ENCODE assay signal across 8 cellular contexts in genomic region chr13:110799246-110800236, GRCh38.
DNase-seq lines count a peak whose midpoint lies in the region; ATAC-seq and TF ChIP-seq lines count a peak whose summit lies in the region.

No MANE protein-coding gene starts in this region.

- no peaks in the 10 kb centered on the region for H3K36me3 Mint-ChIP-seq in activated T-helper 17 cell treated with anti-CD3 and anti-CD28 coated beads, Interleukin-2, amount 50 U/mL, for 72 hours (ENCODE audit: low read depth)
- no peaks in the 10 kb centered on the region for H3K36me3 Mint-ChIP-seq in WTC11
- H3K36me3 Mint-ChIP-seq in Calu3 (ENCODE audit: insufficient read depth, unreplicated experiment), result no peaks in the 10 kb centered on the region

- no peaks in the 10 kb centered on the region for H3K4me1 Mint-ChIP-seq in activated T-helper 17 cell treated with anti-CD3 and anti-CD28 coated beads, Interleukin-2, amount 50 U/mL, for 72 hours
- H3K4me1 Mint-ChIP-seq in WTC11 (peaks cover 30% of the 10 kb centered on the region), Calu3 (ENCODE audit: low read depth, unreplicated experiment) (no peaks in the 10 kb centered on the region)

- WGBS in heart right ventricle, 2 donors, result 45 to 55% methylated on average over 30 of the region's 30 CpGs
- 21 to 37% (median 21%) methylated on average over 30 of the region's 30 CpGs for WGBS in psoas muscle, 3 donors

- no peak overlapping the region for H3K9ac ChIP-seq in MM.1S (ENCODE audit: low read length)

- H3K4me2 ChIP-seq in MM.1S (ENCODE audit: low read depth, low read length), result no peak overlapping the region

- TF ChIP-seq CTCF in heart right ventricle (IDR thresholded peaks at IDR 0.05), result no peak
- TF ChIP-seq CTCF in psoas muscle (IDR thresholded peaks at IDR 0.05), result no peak
- TF ChIP-seq CTCF in WTC11 (IDR thresholded peaks at IDR 0.05), result no peak
- no peak for TF ChIP-seq CTCF in MM.1S (IDR thresholded peaks at IDR 0.05; ENCODE audit: low read length)
- no peak for TF ChIP-seq CTCF in Calu3 (IDR thresholded peaks at IDR 0.05; ENCODE audit: unreplicated experiment)

- H3K27me3 ChIP-seq in heart right ventricle (peaks cover 0 to 64% (median 30%) of the 10 kb centered on the region in 7 donors), psoas muscle (ENCODE audit: insufficient read depth in 3 of 3, low read length in 2 of 3) (peaks cover 0 to 51% (median 10%) of the 10 kb centered on the region in 3 donors), MM.1S (replicated peaks; ENCODE audit: insufficient read depth, low read length) (no peaks in the 10 kb centered on the region)

- H2AFZ ChIP-seq in MM.1S (ENCODE audit: low read length), result no peak overlapping the region

- no TSS peak for BruUV-seq in Calu3 (replicated peaks; lab: Mats Ljungman, UMichigan)

- peaks cover 37% of the 10 kb centered on the region for H3K27me3 Mint-ChIP-seq in activated T-helper 17 cell treated with anti-CD3 and anti-CD28 coated beads, Interleukin-2, amount 50 U/mL, for 72 hours
- peaks cover 19% of the 10 kb centered on the region for H3K27me3 Mint-ChIP-seq in WTC11 (ENCODE audit: low read depth)
- H3K27me3 Mint-ChIP-seq in Calu3 (ENCODE audit: unreplicated experiment), result peaks cover 28% of the 10 kb centered on the region

- peak overlapping the region; percentile 39 to 87 (median 77) for H3K27ac ChIP-seq in heart right ventricle
- H3K27ac ChIP-seq in psoas muscle, result peak overlapping the region; percentile 67
- H3K27ac ChIP-seq in MM.1S (ENCODE audit: low read length), result no peak overlapping the region

- H3K4me3 ChIP-seq in heart right ventricle (peak overlapping the region in 7 of 10 donors; percentile 5 to 40 (median 28)), psoas muscle (peak overlapping the region; percentile 32), MM.1S (ENCODE audit: low read length) (no peak overlapping the region)

- H3K9me3 Mint-ChIP-seq in activated T-helper 17 cell treated with anti-CD3 and anti-CD28 coated beads, Interleukin-2, amount 50 U/mL, for 72 hours, result no peaks in the 10 kb centered on the region
- H3K9me3 Mint-ChIP-seq in WTC11 (no peaks in the 10 kb centered on the region), Calu3 (ENCODE audit: low read depth, unreplicated experiment) (no peaks in the 10 kb centered on the region)

- H3K79me2 ChIP-seq in MM.1S (ENCODE audit: low read length), result no peaks in the 10 kb centered on the region

- DNase-seq in COLO829 (ENCODE audit: low spot score) (peak; percentile 84), heart right ventricle (peak in 1 of 2 donors; percentile 62), psoas muscle (peak; percentile 62 to 67), SKM-1 treated with dmso at 0.1 percent for 144 hours (lab: John Stamatoyannopoulos, UW; ENCODE audit: unreplicated experiment) (no peak), WTC11 (ENCODE audit: low spot score) (no peak), MM.1S (no peak), Calu3 (no peak)

- H3K4me3 Mint-ChIP-seq in activated T-helper 17 cell treated with anti-CD3 and anti-CD28 coated beads, Interleukin-2, amount 50 U/mL, for 72 hours, result peak overlapping the region; percentile 1
- H3K4me3 Mint-ChIP-seq in WTC11 (no peak overlapping the region), Calu3 (ENCODE audit: low read depth, unreplicated experiment) (no peak overlapping the region)

- intact Hi-C loops in heart right ventricle (cut with DNase I), result no loop called here
- intact Hi-C loops in psoas muscle (cut with DNase I), result no loop called here
- intact Hi-C loops in Calu3 (cut with micrococcal nuclease; ENCODE audit: unreplicated experiment), result no loop called here

- no peaks in the 10 kb centered on the region for H4K20me1 ChIP-seq in MM.1S (ENCODE audit: insufficient read depth, low read length)

- H3F3A ChIP-seq in MM.1S (ENCODE audit: insufficient read depth, low read length), result no peaks in the 10 kb centered on the region

- CTCF ChIA-PET in WTC11 (lab: Charles Lee), result interaction anchor here (1.8 to 2.8 kb wide), 2 partner anchors 17 to 155 kb away, joined by 5 to 12 read pairs; no protein-coding TSS in a partner anchor
- CTCF ChIA-PET in Calu3 (lab: Charles Lee), result no interaction called here

- H3K36me3 ChIP-seq in heart right ventricle (no peaks in the 10 kb centered on the region), psoas muscle (ENCODE audit: insufficient read depth in 1 of 2, low read depth in 1 of 2) (no peaks in the 10 kb centered on the region), MM.1S (replicated peaks; ENCODE audit: insufficient read depth, low read length) (no peaks in the 10 kb centered on the region)

- H3K9me3 ChIP-seq in heart right ventricle (no peaks in the 10 kb centered on the region), psoas muscle (no peaks in the 10 kb centered on the region), MM.1S (replicated peaks; ENCODE audit: insufficient read depth, low read length) (no peaks in the 10 kb centered on the region)

- ATAC-seq in activated T-helper 17 cell treated with anti-CD3 and anti-CD28 coated beads, Interleukin-2, amount 50 U/mL, for 72 hours (replicated peaks), result no peak
- ATAC-seq in heart right ventricle, result peak; percentile 72 to 86 (median 82)
- ATAC-seq in psoas muscle, result peak; percentile 48 to 72 (median 68)
- no peak for ATAC-seq in WTC11

- POLR2A ChIA-PET in WTC11 (lab: Charles Lee), result interaction anchor here (0.6 kb wide), 1 partner anchor 84 kb away, joined by 4 read pairs; no protein-coding TSS in a partner anchor

- H3K27ac Mint-ChIP-seq in activated T-helper 17 cell treated with anti-CD3 and anti-CD28 coated beads, Interleukin-2, amount 50 U/mL, for 72 hours, result no peak overlapping the region
- H3K27ac Mint-ChIP-seq in WTC11 (no peak overlapping the region), Calu3 (ENCODE audit: unreplicated experiment) (no peak overlapping the region)

- H3K9me2 ChIP-seq in MM.1S (replicated peaks; ENCODE audit: insufficient read depth, low read length), result no peaks in the 10 kb centered on the region

- H3K4me1 ChIP-seq in heart right ventricle, result peaks cover 0 to 22% (median 0%) of the 10 kb centered on the region in 9 donors
- peaks cover 12% of the 10 kb centered on the region for H3K4me1 ChIP-seq in psoas muscle
- H3K4me1 ChIP-seq in MM.1S (ENCODE audit: low read length), result no peaks in the 10 kb centered on the region

TF ChIP-seq in WTC11, 78 proteins besides CTCF, POLR2A, EP300 and RAD21 (continues in another document):
- TF ChIP-seq ZNF263 (CRISPR knock-in tag; IDR thresholded peaks at IDR 0.05; ENCODE audit: low read depth) (no peak), GABPB1 (CRISPR knock-in tag; IDR thresholded peaks at IDR 0.05) (no peak), IRF2 (CRISPR knock-in tag; IDR thresholded peaks at IDR 0.05; ENCODE audit: borderline replicate concordance, low read depth) (no peak), CDX4 (CRISPR knock-in tag; IDR thresholded peaks at IDR 0.05; ENCODE audit: borderline replicate concordance) (no peak), ETV6 (CRISPR knock-in tag; IDR thresholded peaks at IDR 0.05) (no peak), CREB1 (CRISPR knock-in tag; IDR thresholded peaks at IDR 0.05) (no peak), AFF4 (CRISPR knock-in tag; IDR thresholded peaks at IDR 0.05; ENCODE audit: borderline replicate concordance) (no peak), ZSCAN18 (CRISPR knock-in tag; IDR thresholded peaks at IDR 0.05) (no peak), ZNF416 (CRISPR knock-in tag; IDR thresholded peaks at IDR 0.05) (no peak)

Comparison
In these comparisons a context has a peak if more than half of its experiments do, and no peak if none do; other contexts are left out.
1. DNase-seq: peak in COLO829 (single experiment) and psoas muscle (2 of 2); none in SKM-1 treated with dmso at 0.1 percent for 144 hours (single experiment), WTC11 (single experiment), MM.1S (single experiment) and Calu3 (single experiment).
2. ATAC-seq: peak in heart right ventricle (8 of 8) and psoas muscle (4 of 4); none in activated T-helper 17 cell treated with anti-CD3 and anti-CD28 coated beads, Interleukin-2, amount 50 U/mL, for 72 hours (single experiment) and WTC11 (single experiment).